Comparison of ENCODE assay signal across 8 cellular contexts in the genomic region with DNA sequence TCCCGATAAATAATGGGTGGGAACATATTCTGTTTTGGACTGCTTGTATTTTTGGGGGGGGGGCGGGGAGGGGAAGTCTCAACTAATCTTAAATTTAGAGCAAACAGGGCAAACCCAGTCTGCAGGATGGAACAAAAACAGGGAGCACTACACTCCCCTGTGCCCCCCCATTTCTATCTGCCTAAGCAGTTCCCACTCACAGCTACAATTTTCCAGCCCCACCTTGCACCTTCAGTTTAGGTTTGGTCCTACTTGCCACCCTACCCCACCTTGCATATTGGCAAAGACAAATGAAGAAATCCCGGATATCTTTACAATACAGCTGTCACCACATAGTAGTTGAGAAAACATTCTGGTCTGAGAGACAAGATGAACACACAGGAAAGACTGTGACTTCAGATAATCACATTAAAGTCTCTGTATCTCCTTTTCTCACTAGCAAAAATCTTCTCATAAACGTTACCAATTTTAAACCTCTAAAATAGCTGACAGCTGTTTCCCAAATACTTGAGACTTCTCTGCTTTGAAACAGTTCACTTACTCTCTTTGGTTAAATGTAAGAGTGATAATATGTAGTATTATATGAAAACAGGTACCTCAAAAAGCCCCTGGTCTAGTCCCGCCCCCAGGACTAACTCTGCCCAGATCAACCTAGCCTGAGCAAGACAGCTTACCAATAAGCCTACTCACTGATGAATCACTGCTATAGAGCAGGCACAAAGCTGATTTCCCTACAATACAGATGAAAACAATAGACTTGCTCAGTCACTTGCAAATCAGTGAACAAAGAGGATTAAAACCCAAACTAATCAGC. TPM values are rescaled to one million over a fixed set of nuclear protein-coding genes. Genes with fewer than 3 reads are reported as not detected.
DNase-seq lines count a peak whose midpoint lies in the region; ATAC-seq and TF ChIP-seq lines count a peak whose summit lies in the region.

No MANE protein-coding gene starts in this region.

- no peaks in the 10 kb centered on the region for H3K27me3 ChIP-seq in esophagus squamous epithelium

- no peak overlapping the region for H3K4me3 ChIP-seq in esophagus squamous epithelium

- no peaks in the 10 kb centered on the region for H3K9me3 Mint-ChIP-seq in activated CD8-positive, alpha-beta memory T cell treated with anti-CD3 and anti-CD28 coated beads, Interleukin-2, amount 10 ng/mL, durations not matched to agents 7 days and 5 days (ENCODE audit: low read depth)

- H3K4me3 Mint-ChIP-seq in activated CD8-positive, alpha-beta memory T cell treated with anti-CD3 and anti-CD28 coated beads, Interleukin-2, amount 10 ng/mL, durations not matched to agents 7 days and 5 days, result no peak overlapping the region

- H3K4me1 ChIP-seq in esophagus squamous epithelium, result peaks cover 0 to 22% (median 5%) of the 10 kb centered on the region in 3 donors

- DNase-seq in activated CD8-positive, alpha-beta memory T cell treated with anti-CD3 and anti-CD28 coated beads, Interleukin-2, amount 10 ng/mL, durations not matched to agents 7 days and 5 days, result no peak
- no peak for DNase-seq in activated CD8-positive, alpha-beta memory T cell treated with anti-CD3 and anti-CD28 coated beads, Interleukin-2, amount 50 U/mL, for 48 hours
- DNase-seq in fibroblast of peridontal ligament (ENCODE audit: extremely low read depth) (peak; percentile 34), substantia nigra (lab: John Stamatoyannopoulos, UW) (no peak), GM03348 (ENCODE audit: low spot score) (no peak), esophagus squamous epithelium (lab: John Stamatoyannopoulos, UW) (no peak), NCI-H2227 treated with DMSO at 0.1 percent for 48 hours (lab: John Stamatoyannopoulos, UW) (no peak)

- TF ChIP-seq CTCF in esophagus squamous epithelium (IDR thresholded peaks at IDR 0.05), result no peak

- H3K9me3 ChIP-seq in esophagus squamous epithelium, result no peaks in the 10 kb centered on the region

- peaks cover 23% of the 10 kb centered on the region for H3K4me1 Mint-ChIP-seq in activated CD8-positive, alpha-beta memory T cell treated with anti-CD3 and anti-CD28 coated beads, Interleukin-2, amount 10 ng/mL, durations not matched to agents 7 days and 5 days

- H3K27ac Mint-ChIP-seq in activated CD8-positive, alpha-beta memory T cell treated with anti-CD3 and anti-CD28 coated beads, Interleukin-2, amount 10 ng/mL, durations not matched to agents 7 days and 5 days, result peak overlapping the region; percentile 12

- H3K27me3 Mint-ChIP-seq in activated CD8-positive, alpha-beta memory T cell treated with anti-CD3 and anti-CD28 coated beads, Interleukin-2, amount 10 ng/mL, durations not matched to agents 7 days and 5 days, result no peaks in the 10 kb centered on the region

- intact Hi-C loops in esophagus squamous epithelium (cut with DNase I), result no loop called here

- TF ChIP-seq POLR2A in esophagus squamous epithelium (IDR thresholded peaks at IDR 0.05), result no peak

- CTCF ChIA-PET in activated CD8-positive, alpha-beta memory T cell treated with anti-CD3 and anti-CD28 coated beads, Interleukin-2, amount 10 ng/mL, durations not matched to agents 7 days and 5 days (lab: Charles Lee), result interaction anchor here (1.1 to 1.2 kb wide), 2 partner anchors 10 to 51 kb away, joined by 3 to 5 read pairs; no protein-coding TSS in a partner anchor

- no peak for ATAC-seq in activated CD8-positive, alpha-beta memory T cell treated with anti-CD3 and anti-CD28 coated beads, Interleukin-2, amount 10 ng/mL, durations not matched to agents 7 days and 5 days
- ATAC-seq in activated CD4-positive, CD25-positive, alpha-beta regulatory T cell treated with anti-CD3 and anti-CD28 coated beads, Interleukin-2, amount 50 U/mL, for 24 hours, result peak; percentile 99

- peaks cover 16% of the 10 kb centered on the region for H3K36me3 Mint-ChIP-seq in activated CD8-positive, alpha-beta memory T cell treated with anti-CD3 and anti-CD28 coated beads, Interleukin-2, amount 10 ng/mL, durations not matched to agents 7 days and 5 days

- H3K27ac ChIP-seq in substantia nigra (ENCODE audit: low read depth, low read length, poor library complexity, severe bottlenecking) (peak overlapping the region; percentile 69), esophagus squamous epithelium (peak overlapping the region in 2 of 4 donors; percentile 41 to 42)

- 44 to 54% methylated on average over 5 of the region's 5 CpGs for WGBS in esophagus squamous epithelium, 2 donors

- peaks cover 0 to 22% (median 0%) of the 10 kb centered on the region in 3 donors for H3K36me3 ChIP-seq in esophagus squamous epithelium

RNA-seq across cellular contexts. Expression of gene RAPGEF6, which starts 5.2 kb away (rescaled TPM):
- total RNA-seq in activated CD8-positive, alpha-beta memory T cell treated with anti-CD3 and anti-CD28 coated beads, Interleukin-2, amount 10 ng/mL, durations not matched to agents 7 days and 5 days, result 10 to 100 TPM; 31.3 to 35.2 TPM
- 10 to 100 TPM; 10.2 to 26.5 (median 13.7) TPM for total RNA-seq in esophagus squamous epithelium
